1 cellular context compared by ENCODE assay signal in genomic region chrX:49249616-49250015, GRCh38.
TF ChIP-seq lines count a peak whose summit lies in the region.

No MANE protein-coding gene starts in this region.

TF ChIP-seq in K562, 482 proteins besides CTCF, POLR2A, EP300 and RAD21:
- TF ChIP-seq CREB1 (IDR thresholded peaks at IDR 0.05) (no peak), CREB1 (CRISPR knock-in tag; IDR thresholded peaks at IDR 0.05) (no peak), MXI1 (IDR thresholded peaks at IDR 0.05; ENCODE audit: low read depth, low read length) (no peak), RBFOX2 (IDR thresholded peaks at IDR 0.05; ENCODE audit: low read depth, low read length) (peak; percentile 8; the same call in 1 of the 2 replicates)
